8 cellular contexts compared by ENCODE assay signal in the genomic region with DNA sequence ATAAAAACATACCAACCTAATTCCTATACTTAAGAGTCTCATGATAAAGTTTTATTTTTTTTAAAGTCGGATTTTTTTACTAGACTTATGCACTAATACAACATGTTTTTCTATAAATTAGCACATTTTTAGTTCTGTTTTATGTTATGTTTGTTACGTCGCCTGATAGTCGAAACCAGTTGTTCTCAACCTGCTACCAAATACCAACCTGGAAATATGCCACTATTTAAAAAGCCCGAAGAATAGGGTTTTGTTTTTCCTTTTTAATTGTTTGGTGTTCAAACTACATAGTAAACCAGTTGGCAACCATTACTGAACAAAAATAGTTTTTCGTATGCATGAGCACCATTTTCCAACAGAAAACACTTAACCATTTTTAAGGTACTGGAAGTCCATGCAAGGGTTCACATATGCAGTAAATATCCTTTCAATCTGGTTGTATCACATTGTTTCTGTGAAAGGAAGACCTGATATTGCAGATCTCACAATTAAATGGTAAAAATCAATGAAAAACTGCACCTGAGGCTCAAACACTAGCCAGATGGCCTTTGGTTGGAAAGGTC. TPM values are rescaled to one million over a fixed set of nuclear protein-coding genes. Genes with fewer than 3 reads are reported as not detected.
DNase-seq lines count a peak whose midpoint lies in the region; ATAC-seq, FAIRE-seq and TF ChIP-seq lines count a peak whose summit lies in the region.

No MANE protein-coding gene starts in this region.

- FAIRE-seq in frontal cortex (lab: Jason Lieb, UNC): peak; percentile 19

- TF ChIP-seq CTCF in GM12865 (IDR thresholded peaks at IDR 0.05; ENCODE audit: insufficient read depth, low read depth, low read length, missing control alignments) (no peak), WI38 (IDR thresholded peaks at IDR 0.05; ENCODE audit: low read depth, low read length) (no peak), retinal pigment epithelial cell (conservative IDR thresholded peaks at IDR 0.05; ENCODE audit: low read depth, low read length) (no peak)

- H3K4me3 ChIP-seq in GM12865 (ENCODE audit: low read depth, low read length): peak overlapping the region; percentile 67
- H3K4me3 ChIP-seq in WI38 (ENCODE audit: low read depth, low read length): peak overlapping the region; percentile 83
- peak overlapping the region; percentile 82 for H3K4me3 ChIP-seq in retinal pigment epithelial cell (ENCODE audit: low read length)

- ATAC-seq in GM21576 (IDR thresholded peaks at IDR 0.05; ENCODE audit: unreplicated experiment) (no peak), GM18858 (IDR thresholded peaks at IDR 0.05; ENCODE audit: unreplicated experiment) (no peak)

- DNase-seq in GM12865 (ENCODE audit: low read depth) (no peak), frontal cortex (ENCODE audit: low spot score in 2 of 2) (no peak), retinal pigment epithelial cell (ENCODE audit: low read depth) (no peak), NCI-H446 treated with DMSO at 0.1 percent for 48 hours (lab: John Stamatoyannopoulos, UW) (no peak), OCI-M1 (lab: John Stamatoyannopoulos, UW) (no peak)

RNA-seq across cellular contexts. Expression of gene WDFY3, which starts 1.4 kb away (rescaled TPM):
- total RNA-seq in frontal cortex: 119 TPM
